1 cellular context compared by ENCODE assay signal in genomic region chr1:209583408-209583807, GRCh38.
TF ChIP-seq lines count a peak whose summit lies in the region.

CAMK1G (plus strand) TSS chr1:209583714; CDS start chr1:209594984, 11,270 bp downstream.

TF ChIP-seq in H1, 55 proteins besides CTCF, POLR2A, EP300 and RAD21:
- TF ChIP-seq RNF2 (IDR thresholded peaks at IDR 0.05; ENCODE audit: borderline replicate concordance, low read depth, low read length, missing control alignments, poor library complexity, severe bottlenecking) (no peak), TEAD4 (IDR thresholded peaks at IDR 0.05; ENCODE audit: low read depth, low read length) (0 out of 2 replicates have a peak, but pooled peaks have one; percentile 10), KDM4A (IDR thresholded peaks at IDR 0.05; ENCODE audit: low read depth, low read length, severe bottlenecking) (no peak), TBP (IDR thresholded peaks at IDR 0.05; ENCODE audit: low read depth, low read length) (peak; percentile 54; the same call in 1 of the 2 replicates), HDAC2 (IDR thresholded peaks at IDR 0.05; ENCODE audit: borderline replicate concordance in 1 of 2, low read depth in 2 of 2, low read length in 2 of 2) (no peak), TAF1 (IDR thresholded peaks at IDR 0.05; ENCODE audit: low read depth, low read length) (peak; percentile 48; the same call in 1 of the 2 replicates)
- TF ChIP-seq, protein P1, sequence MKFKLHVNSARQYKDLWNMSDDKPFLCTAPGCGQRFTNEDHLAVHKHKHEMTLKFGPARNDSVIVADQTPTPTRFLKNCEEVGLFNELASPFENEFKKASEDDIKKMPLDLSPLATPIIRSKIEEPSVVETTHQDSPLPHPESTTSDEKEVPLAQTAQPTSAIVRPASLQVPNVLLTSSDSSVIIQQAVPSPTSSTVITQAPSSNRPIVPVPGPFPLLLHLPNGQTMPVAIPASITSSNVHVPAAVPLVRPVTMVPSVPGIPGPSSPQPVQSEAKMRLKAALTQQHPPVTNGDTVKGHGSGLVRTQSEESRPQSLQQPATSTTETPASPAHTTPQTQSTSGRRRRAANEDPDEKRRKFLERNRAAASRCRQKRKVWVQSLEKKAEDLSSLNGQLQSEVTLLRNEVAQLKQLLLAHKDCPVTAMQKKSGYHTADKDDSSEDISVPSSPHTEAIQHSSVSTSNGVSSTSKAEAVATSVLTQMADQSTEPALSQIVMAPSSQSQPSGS (IDR thresholded peaks at IDR 0.05; ENCODE audit: low read length): no peak
